In the genomic region with DNA sequence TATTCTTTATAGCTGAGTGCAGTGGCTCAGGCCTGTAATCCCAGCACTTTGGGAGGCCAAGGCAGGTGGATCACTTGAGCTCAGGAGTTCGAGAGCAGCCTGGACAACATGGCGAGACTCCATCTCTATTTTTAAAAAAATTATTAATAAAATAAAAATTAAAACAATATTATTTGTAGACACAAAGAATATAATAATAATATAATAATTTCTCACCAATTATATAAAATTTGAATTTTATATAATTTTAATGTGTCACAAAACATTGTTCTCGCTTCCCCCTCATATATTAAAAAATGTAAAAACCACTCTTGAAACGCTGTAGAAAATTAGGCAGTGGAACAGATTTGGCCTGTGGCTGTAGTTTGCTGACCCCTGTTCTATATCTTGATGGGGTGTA, we compare ENCODE assay signal across 25 cellular contexts.
"Had no signal": no experiment of that assay in that cellular context is flagged by ENCODE, and none has a peak within 500 bp of the region (broad histone marks: within the 10 kb centered on the region; RNA-seq: fewer than 3 reads in every experiment).

No MANE protein-coding gene starts in this region.

- H3K4me3 ChIP-seq: colonic mucosa, coronary artery, dorsolateral prefrontal cortex, esophagus muscularis mucosa, esophagus squamous epithelium, gastrocnemius medialis, gastroesophageal sphincter, heart left ventricle, heart right ventricle had no signal

- H3K36me3 ChIP-seq: colonic mucosa, esophagus muscularis mucosa, esophagus squamous epithelium, gastrocnemius medialis, gastroesophageal sphincter, heart left ventricle, heart right ventricle had no signal

- H3K9me3 ChIP-seq: colonic mucosa had no signal

- ATAC-seq: effector memory CD8-positive, alpha-beta T cell; esophagus mucosa; foreskin keratinocyte; gastrocnemius medialis; gastroesophageal sphincter; heart left ventricle; heart right ventricle had no signal

- H3K27me3 Mint-ChIP-seq: effector memory CD8-positive, alpha-beta T cell had no signal

- H3K4me1 Mint-ChIP-seq: endodermal cell had no signal

- DNase-seq: colonic mucosa; cortex of kidney; dermis blood vessel endothelial cell; dorsolateral prefrontal cortex; effector CD4-positive, alpha-beta T cell; effector CD8-positive, alpha-beta T cell; effector memory CD4-positive, alpha-beta T cell; effector memory CD8-positive, alpha-beta T cell; endodermal cell; erythroblast; esophagus squamous epithelium; foreskin fibroblast; foreskin keratinocyte; foreskin melanocyte; gastrocnemius medialis; glutamatergic neuron; head of caudate nucleus; heart left ventricle; heart right ventricle had no signal

- H3K27ac Mint-ChIP-seq: dendritic cell treated with granulocyte-macrophage colony-stimulating factor and Interleukin-4, amounts not matched to agents 40 ng/mL and 50 ng/mL, for 4 days; effector memory CD8-positive, alpha-beta T cell; endodermal cell had no signal

- H3K4me3 Mint-ChIP-seq: dendritic cell treated with granulocyte-macrophage colony-stimulating factor and Interleukin-4, amounts not matched to agents 40 ng/mL and 50 ng/mL, for 4 days; effector memory CD8-positive, alpha-beta T cell; endodermal cell had no signal

- H3K4me1 ChIP-seq: colonic mucosa, esophagus muscularis mucosa, esophagus squamous epithelium, foreskin keratinocyte, gastrocnemius medialis, gastroesophageal sphincter, heart right ventricle had no signal

- H3K27me3 ChIP-seq: colonic mucosa, dorsolateral prefrontal cortex, esophagus muscularis mucosa, esophagus squamous epithelium, foreskin keratinocyte, gastrocnemius medialis, gastroesophageal sphincter, heart left ventricle, heart right ventricle had no signal

- H3K27ac ChIP-seq: colonic mucosa, coronary artery, dorsolateral prefrontal cortex, epithelial cell of prostate, esophagus muscularis mucosa, esophagus squamous epithelium, foreskin keratinocyte, gastrocnemius medialis, gastroesophageal sphincter, heart left ventricle, heart right ventricle had no signal
